21 cellular contexts compared by ENCODE assay signal in the genomic region with DNA sequence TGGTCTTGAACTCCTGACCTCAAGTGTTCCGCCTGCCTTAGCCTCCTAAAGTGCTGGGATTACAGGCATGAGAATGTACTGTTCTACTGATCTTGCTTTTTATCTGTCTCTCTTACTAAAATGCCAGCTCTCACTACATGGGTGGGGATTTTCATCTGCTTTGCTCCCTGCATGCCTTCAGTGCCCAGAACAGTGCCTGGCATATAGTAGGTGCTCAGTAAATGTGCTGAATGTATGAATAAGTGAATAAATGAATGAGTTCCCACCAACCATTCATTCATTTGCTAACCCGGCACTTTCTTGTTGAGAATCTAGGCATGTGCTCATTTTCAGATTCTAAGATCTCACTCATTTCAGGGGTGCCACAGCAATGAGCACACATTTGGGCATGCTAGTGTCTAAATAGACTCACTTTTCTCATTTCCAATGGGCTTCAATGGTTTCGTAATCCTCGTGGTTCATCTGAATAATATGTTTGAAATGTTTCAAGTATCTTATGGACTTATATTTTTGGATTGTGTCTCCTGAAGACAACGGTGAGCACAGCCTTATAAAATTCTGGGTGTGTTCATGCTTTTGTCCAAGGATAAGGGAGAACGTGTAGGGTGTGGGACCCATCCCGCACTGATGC. TPM values are rescaled to one million over a fixed set of nuclear protein-coding genes. Genes with fewer than 3 reads are reported as not detected.
DNase-seq lines count a peak whose midpoint lies in the region; ATAC-seq and TF ChIP-seq lines count a peak whose summit lies in the region.
"Had no signal": no experiment of that assay in that cellular context is flagged by ENCODE, and none has a peak within 500 bp of the region (broad histone marks: within the 10 kb centered on the region; RNA-seq: fewer than 3 reads in every experiment).

No MANE protein-coding gene starts in this region.

- DNase-seq in activated naive CD8-positive, alpha-beta T cell treated with anti-CD3 and anti-CD28 coated beads, Interleukin-2, amount 50 U/mL, for 24 hours: no peak
- no peak for DNase-seq in activated naive CD8-positive, alpha-beta T cell treated with anti-CD3 and anti-CD28 coated beads, Interleukin-2, amount 10 ng/mL, durations not matched to agents 7 days and 5 days
- no peak for DNase-seq in immature natural killer cell
- DNase-seq in NCI-H2029 (lab: John Stamatoyannopoulos, UW): no peak
- DNase-seq in activated T-helper 2 cell treated with anti-CD3 and anti-CD28 coated beads, Interferon-gamma antibody, Interleukin-2, Interleukin-4, amounts not matched to agents 10 μg/mL and 5 μg/mL and 100 μg/mL, durations not matched to agents 14 hours and 24 hours and 36 hours (ENCODE audit: low spot score): no peak
- no peak for DNase-seq in dorsolateral prefrontal cortex
- DNase-seq: ACHN; activated CD4-positive, CD25-positive, alpha-beta regulatory T cell treated with anti-CD3 and anti-CD28 coated beads, Interleukin-2, amount 50 U/mL, for 72 hours; activated CD8-positive, alpha-beta memory T cell treated with anti-CD3 and anti-CD28 coated beads, Interleukin-2, amount 50 U/mL, for 4 hours; cerebellar nuclear complex; glutamatergic neuron; kidney; MM.1S; NCI-H2081 treated with DMSO at 0.1 percent for 48 hours; ovary; RPMI8226; T-helper 1 cell had no signal

- no peak overlapping the region for H3K4me3 ChIP-seq in dorsolateral prefrontal cortex
- H3K4me3 ChIP-seq: ovary, suprapubic skin had no signal

- H3K4me3 Mint-ChIP-seq in activated naive CD8-positive, alpha-beta T cell: peak overlapping the region; percentile 0
- H3K4me3 Mint-ChIP-seq in activated naive CD8-positive, alpha-beta T cell treated with anti-CD3 and anti-CD28 coated beads, Interleukin-2, amount 50 U/mL, for 24 hours: no peak overlapping the region
- H3K4me3 Mint-ChIP-seq in activated naive CD8-positive, alpha-beta T cell treated with anti-CD3 and anti-CD28 coated beads, Interleukin-2, amount 10 ng/mL, durations not matched to agents 7 days and 5 days: no peak overlapping the region
- peak overlapping the region in 3 of 5 donors; percentile 12 to 44 (median 38) for H3K4me3 Mint-ChIP-seq in immature natural killer cell
- no peak overlapping the region for H3K4me3 Mint-ChIP-seq in activated T-helper 2 cell treated with anti-CD3 and anti-CD28 coated beads, Interferon-gamma antibody, Interleukin-2, Interleukin-4, amounts not matched to agents 10 μg/mL and 5 μg/mL and 100 μg/mL, durations not matched to agents 14 hours and 24 hours and 36 hours (ENCODE audit: low read depth)

- no peaks in the 10 kb centered on the region for H3K27me3 Mint-ChIP-seq in activated naive CD8-positive, alpha-beta T cell
- no peaks in the 10 kb centered on the region for H3K27me3 Mint-ChIP-seq in activated naive CD8-positive, alpha-beta T cell treated with anti-CD3 and anti-CD28 coated beads, Interleukin-2, amount 50 U/mL, for 24 hours
- no peaks in the 10 kb centered on the region for H3K27me3 Mint-ChIP-seq in activated naive CD8-positive, alpha-beta T cell treated with anti-CD3 and anti-CD28 coated beads, Interleukin-2, amount 10 ng/mL, durations not matched to agents 7 days and 5 days
- H3K27me3 Mint-ChIP-seq in immature natural killer cell (ENCODE audit: low read depth in 3 of 3): peaks cover 0 to 3% (median 3%) of the 10 kb centered on the region in 3 donors
- no peaks in the 10 kb centered on the region for H3K27me3 Mint-ChIP-seq in activated T-helper 2 cell treated with anti-CD3 and anti-CD28 coated beads, Interferon-gamma antibody, Interleukin-2, Interleukin-4, amounts not matched to agents 10 μg/mL and 5 μg/mL and 100 μg/mL, durations not matched to agents 14 hours and 24 hours and 36 hours (ENCODE audit: low read depth)

- H3K4me1 Mint-ChIP-seq in activated naive CD8-positive, alpha-beta T cell (ENCODE audit: low read depth): peaks cover 71% of the 10 kb centered on the region
- peaks cover 63% of the 10 kb centered on the region for H3K4me1 Mint-ChIP-seq in activated naive CD8-positive, alpha-beta T cell treated with anti-CD3 and anti-CD28 coated beads, Interleukin-2, amount 50 U/mL, for 24 hours
- peaks cover 66% of the 10 kb centered on the region for H3K4me1 Mint-ChIP-seq in activated naive CD8-positive, alpha-beta T cell treated with anti-CD3 and anti-CD28 coated beads, Interleukin-2, amount 10 ng/mL, durations not matched to agents 7 days and 5 days
- H3K4me1 Mint-ChIP-seq in immature natural killer cell: peaks cover 88 to 90% of the 10 kb centered on the region in 2 donors
- peaks cover 34% of the 10 kb centered on the region for H3K4me1 Mint-ChIP-seq in activated T-helper 2 cell treated with anti-CD3 and anti-CD28 coated beads, Interferon-gamma antibody, Interleukin-2, Interleukin-4, amounts not matched to agents 10 μg/mL and 5 μg/mL and 100 μg/mL, durations not matched to agents 14 hours and 24 hours and 36 hours (ENCODE audit: low read depth)

- intact Hi-C loops in activated T-helper 2 cell treated with anti-CD3 and anti-CD28 coated beads, Interferon-gamma antibody, Interleukin-2, Interleukin-4, amounts not matched to agents 10 μg/mL and 5 μg/mL and 100 μg/mL, durations not matched to agents 14 hours and 24 hours and 36 hours (cut with micrococcal nuclease): no loop called here
- intact Hi-C loops in dorsolateral prefrontal cortex (cut with DNase I): no loop called here

- no peaks in the 10 kb centered on the region for H3K9me3 Mint-ChIP-seq in activated naive CD8-positive, alpha-beta T cell (ENCODE audit: low read depth)
- no peaks in the 10 kb centered on the region for H3K9me3 Mint-ChIP-seq in activated naive CD8-positive, alpha-beta T cell treated with anti-CD3 and anti-CD28 coated beads, Interleukin-2, amount 50 U/mL, for 24 hours
- peaks cover 8% of the 10 kb centered on the region for H3K9me3 Mint-ChIP-seq in activated naive CD8-positive, alpha-beta T cell treated with anti-CD3 and anti-CD28 coated beads, Interleukin-2, amount 10 ng/mL, durations not matched to agents 7 days and 5 days
- no peaks in the 10 kb centered on the region for H3K9me3 Mint-ChIP-seq in immature natural killer cell
- H3K9me3 Mint-ChIP-seq in activated T-helper 2 cell treated with anti-CD3 and anti-CD28 coated beads, Interferon-gamma antibody, Interleukin-2, Interleukin-4, amounts not matched to agents 10 μg/mL and 5 μg/mL and 100 μg/mL, durations not matched to agents 14 hours and 24 hours and 36 hours: peaks cover 4% of the 10 kb centered on the region

- POLR2A ChIA-PET in activated naive CD8-positive, alpha-beta T cell treated with anti-CD3 and anti-CD28 coated beads, Interleukin-2, amount 10 ng/mL, durations not matched to agents 7 days and 5 days (lab: Charles Lee): no interaction called here

- H3K36me3 Mint-ChIP-seq in activated naive CD8-positive, alpha-beta T cell: peaks cover 30% of the 10 kb centered on the region
- H3K36me3 Mint-ChIP-seq in activated naive CD8-positive, alpha-beta T cell treated with anti-CD3 and anti-CD28 coated beads, Interleukin-2, amount 50 U/mL, for 24 hours (ENCODE audit: low read depth): peaks cover 86% of the 10 kb centered on the region
- peaks cover 87% of the 10 kb centered on the region for H3K36me3 Mint-ChIP-seq in activated naive CD8-positive, alpha-beta T cell treated with anti-CD3 and anti-CD28 coated beads, Interleukin-2, amount 10 ng/mL, durations not matched to agents 7 days and 5 days
- peaks cover 18 to 24% (median 21%) of the 10 kb centered on the region in 3 donors for H3K36me3 Mint-ChIP-seq in immature natural killer cell
- H3K36me3 Mint-ChIP-seq in activated T-helper 2 cell treated with anti-CD3 and anti-CD28 coated beads, Interferon-gamma antibody, Interleukin-2, Interleukin-4, amounts not matched to agents 10 μg/mL and 5 μg/mL and 100 μg/mL, durations not matched to agents 14 hours and 24 hours and 36 hours (ENCODE audit: low read depth): peaks cover 79% of the 10 kb centered on the region

- peak overlapping the region; percentile 67 for H3K27ac Mint-ChIP-seq in activated naive CD8-positive, alpha-beta T cell
- H3K27ac Mint-ChIP-seq in activated naive CD8-positive, alpha-beta T cell treated with anti-CD3 and anti-CD28 coated beads, Interleukin-2, amount 50 U/mL, for 24 hours: no peak overlapping the region
- H3K27ac Mint-ChIP-seq in activated naive CD8-positive, alpha-beta T cell treated with anti-CD3 and anti-CD28 coated beads, Interleukin-2, amount 10 ng/mL, durations not matched to agents 7 days and 5 days: peak overlapping the region; percentile 30
- peak overlapping the region; percentile 66 to 91 (median 78) for H3K27ac Mint-ChIP-seq in immature natural killer cell
- H3K27ac Mint-ChIP-seq in activated T-helper 2 cell treated with anti-CD3 and anti-CD28 coated beads, Interferon-gamma antibody, Interleukin-2, Interleukin-4, amounts not matched to agents 10 μg/mL and 5 μg/mL and 100 μg/mL, durations not matched to agents 14 hours and 24 hours and 36 hours: no peak overlapping the region

- no peaks in the 10 kb centered on the region for H3K27me3 ChIP-seq in dorsolateral prefrontal cortex
- H3K27me3 ChIP-seq: ovary, suprapubic skin had no signal

- no peak overlapping the region for H3K27ac ChIP-seq in dorsolateral prefrontal cortex
- H3K27ac ChIP-seq: ovary, suprapubic skin had no signal

- no peak for ATAC-seq in activated naive CD8-positive, alpha-beta T cell treated with anti-CD3 and anti-CD28 coated beads, Interleukin-2, amount 50 U/mL, for 24 hours
- ATAC-seq in activated naive CD8-positive, alpha-beta T cell treated with anti-CD3 and anti-CD28 coated beads, Interleukin-2, amount 10 ng/mL, durations not matched to agents 7 days and 5 days (ENCODE audit: low read depth): no peak
- no peak for ATAC-seq in GM19452 (IDR thresholded peaks at IDR 0.05; ENCODE audit: unreplicated experiment)

- no peak for TF ChIP-seq CTCF in dorsolateral prefrontal cortex (IDR thresholded peaks at IDR 0.05 in 54 of 56, conservative IDR thresholded peaks at IDR 0.05 in 2 of 56; ENCODE audit: low read depth in 1 of 56, partially characterized antibody in 56 of 56)

RNA-seq across cellular contexts. Expression of a gene that starts 7.6 kb away (rescaled TPM):
- total RNA-seq in activated naive CD8-positive, alpha-beta T cell treated with anti-CD3 and anti-CD28 coated beads, Interleukin-2, amount 10 ng/mL, durations not matched to agents 7 days and 5 days: 100 to 1,000 TPM; 105 to 109 TPM
- polyA plus RNA-seq in immature natural killer cell: 100 to 1,000 TPM in 1 of 3 donors, 10 to 100 TPM in 2; 70.3 to 116 (median 74.3) TPM
- total RNA-seq in activated T-helper 2 cell treated with anti-CD3 and anti-CD28 coated beads, Interferon-gamma antibody, Interleukin-2, Interleukin-4, amounts not matched to agents 10 μg/mL and 5 μg/mL and 100 μg/mL, durations not matched to agents 14 hours and 24 hours and 36 hours: 93.6 and 95.2 TPM in 2 replicates
- total RNA-seq in dorsolateral prefrontal cortex: 10 to 100 TPM; 19.3 to 58.1 (median 31.3) TPM

RNA-seq across cellular contexts. Expression of a gene that starts 33.5 kb away (rescaled TPM):
- total RNA-seq in activated naive CD8-positive, alpha-beta T cell treated with anti-CD3 and anti-CD28 coated beads, Interleukin-2, amount 10 ng/mL, durations not matched to agents 7 days and 5 days: not detected
- not detected for polyA plus RNA-seq in immature natural killer cell
- total RNA-seq in activated T-helper 2 cell treated with anti-CD3 and anti-CD28 coated beads, Interferon-gamma antibody, Interleukin-2, Interleukin-4, amounts not matched to agents 10 μg/mL and 5 μg/mL and 100 μg/mL, durations not matched to agents 14 hours and 24 hours and 36 hours: not detected in 2 replicates
- not detected for total RNA-seq in dorsolateral prefrontal cortex
- total RNA-seq: mononuclear cell, ovary, suprapubic skin had no signal

Comparison
In these comparisons a context has a peak if more than half of its experiments do, and no peak if none do; other contexts are left out.
1. H3K27ac Mint-ChIP-seq: peak in activated naive CD8-positive, alpha-beta T cell (single experiment), activated naive CD8-positive, alpha-beta T cell treated with anti-CD3 and anti-CD28 coated beads, Interleukin-2, amount 10 ng/mL, durations not matched to agents 7 days and 5 days (single experiment) and immature natural killer cell (6 of 6); none in activated naive CD8-positive, alpha-beta T cell treated with anti-CD3 and anti-CD28 coated beads, Interleukin-2, amount 50 U/mL, for 24 hours (single experiment) and activated T-helper 2 cell treated with anti-CD3 and anti-CD28 coated beads, Interferon-gamma antibody, Interleukin-2, Interleukin-4, amounts not matched to agents 10 μg/mL and 5 μg/mL and 100 μg/mL, durations not matched to agents 14 hours and 24 hours and 36 hours (single experiment).
2. H3K4me3 Mint-ChIP-seq: peak in activated naive CD8-positive, alpha-beta T cell (single experiment) and immature natural killer cell (3 of 5); none in activated naive CD8-positive, alpha-beta T cell treated with anti-CD3 and anti-CD28 coated beads, Interleukin-2, amount 50 U/mL, for 24 hours (single experiment), activated naive CD8-positive, alpha-beta T cell treated with anti-CD3 and anti-CD28 coated beads, Interleukin-2, amount 10 ng/mL, durations not matched to agents 7 days and 5 days (single experiment) and activated T-helper 2 cell treated with anti-CD3 and anti-CD28 coated beads, Interferon-gamma antibody, Interleukin-2, Interleukin-4, amounts not matched to agents 10 μg/mL and 5 μg/mL and 100 μg/mL, durations not matched to agents 14 hours and 24 hours and 36 hours (single experiment).